In genomic region chr2:198424112-198424511, GRCh38 we compare ENCODE assay signal across 31 cellular contexts.
DNase-seq lines count a peak whose midpoint lies in the region; ATAC-seq lines count a peak whose summit lies in the region.
"Had no signal": no experiment of that assay in that cellular context is flagged by ENCODE, and none has a peak within 500 bp of the region (broad histone marks: within the 10 kb centered on the region; RNA-seq: fewer than 3 reads in every experiment).

No MANE protein-coding gene starts in this region.

- H3K27ac Mint-ChIP-seq in activated CD4-positive, alpha-beta T cell treated with anti-CD3 and anti-CD28 coated beads for 36 hours = no peak overlapping the region
- no peak overlapping the region for H3K27ac Mint-ChIP-seq in activated T-cell treated with anti-CD3 and anti-CD28 coated beads, Interleukin-2, amount 50 U/mL, for 24 hours
- peak overlapping the region; percentile 72 for H3K27ac Mint-ChIP-seq in activated naive CD8-positive, alpha-beta T cell treated with anti-CD3 and anti-CD28 coated beads, Interleukin-2, amount 50 U/mL, for 24 hours
- no peak overlapping the region for H3K27ac Mint-ChIP-seq in activated naive CD8-positive, alpha-beta T cell treated with anti-CD3 and anti-CD28 coated beads for 36 hours
- no peak overlapping the region for H3K27ac Mint-ChIP-seq in stimulated activated naive CD8-positive, alpha-beta T cell treated with anti-CD3 and anti-CD28 coated beads, Interleukin-15, amount 100 ng/mL, for 72 hours
- H3K27ac Mint-ChIP-seq: B cell; CD14-positive monocyte; CD4-positive, alpha-beta memory T cell; CD4-positive, alpha-beta T cell; CD4-positive, CD25-positive, alpha-beta regulatory T cell; CD8-positive, alpha-beta memory T cell; CD8-positive, alpha-beta T cell had no signal

- POLR2A ChIA-PET in activated CD4-positive, alpha-beta T cell treated with anti-CD3 and anti-CD28 coated beads for 36 hours (lab: Charles Lee) = no interaction called here

- no peak for DNase-seq in activated CD4-positive, alpha-beta T cell treated with anti-CD3 and anti-CD28 coated beads for 36 hours
- DNase-seq in activated CD4-positive, alpha-beta T cell treated with anti-CD3 and anti-CD28 coated beads, Interleukin-2, amount 50 U/mL, for 1 hour = no peak
- no peak for DNase-seq in activated T-cell treated with anti-CD3 and anti-CD28 coated beads, Interleukin-2, amount 50 U/mL, for 4 hours
- DNase-seq in activated T-cell treated with anti-CD3 and anti-CD28 coated beads, Interleukin-2, amount 50 U/mL, for 24 hours = no peak
- DNase-seq in activated naive CD8-positive, alpha-beta T cell treated with anti-CD3 and anti-CD28 coated beads, Interleukin-2, amount 50 U/mL, for 24 hours = no peak
- no peak for DNase-seq in activated naive CD8-positive, alpha-beta T cell treated with anti-CD3 and anti-CD28 coated beads for 36 hours
- no peak for DNase-seq in stimulated activated naive CD8-positive, alpha-beta T cell treated with anti-CD3 and anti-CD28 coated beads, Interleukin-15, Interleukin-2, amounts not matched to agents 100 U/mL and 50 U/mL, for 24 hours
- DNase-seq in stimulated activated naive CD8-positive, alpha-beta T cell treated with anti-CD3 and anti-CD28 coated beads, Interleukin-15, amount 100 ng/mL, for 72 hours = no peak
- DNase-seq: 8988T; ACHN; AML-193; BE2C; C1 segment of cervical spinal cord; Caco-2; Calu3; CD4-positive, alpha-beta memory T cell; CD4-positive, alpha-beta T cell; CD4-positive, CD25-positive, alpha-beta regulatory T cell; CD8-positive, alpha-beta memory T cell; CD8-positive, alpha-beta T cell; COR-L47; DMS 273 treated with DMSO at 0.1 percent for 48 hours; DMS153; DMS53; DMS79; DMS79 treated with DMSO at 0.1 percent for 48 hours; DND-41; EL had no signal

- no peaks in the 10 kb centered on the region for H3K36me3 Mint-ChIP-seq in activated CD4-positive, alpha-beta T cell treated with anti-CD3 and anti-CD28 coated beads for 36 hours (ENCODE audit: low read depth)
- no peaks in the 10 kb centered on the region for H3K36me3 Mint-ChIP-seq in activated T-cell treated with anti-CD3 and anti-CD28 coated beads, Interleukin-2, amount 50 U/mL, for 4 hours (ENCODE audit: insufficient read depth)
- no peaks in the 10 kb centered on the region for H3K36me3 Mint-ChIP-seq in activated T-cell treated with anti-CD3 and anti-CD28 coated beads, Interleukin-2, amount 50 U/mL, for 24 hours (ENCODE audit: low read depth)
- H3K36me3 Mint-ChIP-seq in activated naive CD8-positive, alpha-beta T cell treated with anti-CD3 and anti-CD28 coated beads, Interleukin-2, amount 50 U/mL, for 24 hours (ENCODE audit: low read depth) = no peaks in the 10 kb centered on the region
- peaks cover 3% of the 10 kb centered on the region for H3K36me3 Mint-ChIP-seq in activated naive CD8-positive, alpha-beta T cell treated with anti-CD3 and anti-CD28 coated beads for 36 hours
- H3K36me3 Mint-ChIP-seq: CD14-positive monocyte; CD4-positive, alpha-beta memory T cell; CD4-positive, CD25-positive, alpha-beta regulatory T cell; CD8-positive, alpha-beta memory T cell; CD8-positive, alpha-beta T cell had no signal

- no peaks in the 10 kb centered on the region for H3K9me3 Mint-ChIP-seq in activated CD4-positive, alpha-beta T cell treated with anti-CD3 and anti-CD28 coated beads for 36 hours (ENCODE audit: low read depth)
- H3K9me3 Mint-ChIP-seq in activated T-cell treated with anti-CD3 and anti-CD28 coated beads, Interleukin-2, amount 50 U/mL, for 4 hours = no peaks in the 10 kb centered on the region
- no peaks in the 10 kb centered on the region for H3K9me3 Mint-ChIP-seq in activated T-cell treated with anti-CD3 and anti-CD28 coated beads, Interleukin-2, amount 50 U/mL, for 24 hours
- H3K9me3 Mint-ChIP-seq in activated naive CD8-positive, alpha-beta T cell treated with anti-CD3 and anti-CD28 coated beads, Interleukin-2, amount 50 U/mL, for 24 hours = no peaks in the 10 kb centered on the region
- H3K9me3 Mint-ChIP-seq in activated naive CD8-positive, alpha-beta T cell treated with anti-CD3 and anti-CD28 coated beads for 36 hours = peaks cover 9% of the 10 kb centered on the region
- H3K9me3 Mint-ChIP-seq in stimulated activated naive CD8-positive, alpha-beta T cell treated with anti-CD3 and anti-CD28 coated beads, Interleukin-15, amount 100 ng/mL, for 72 hours = no peaks in the 10 kb centered on the region
- H3K9me3 Mint-ChIP-seq: CD4-positive, alpha-beta T cell; CD8-positive, alpha-beta memory T cell; CD8-positive, alpha-beta T cell had no signal

- H3K4me1 Mint-ChIP-seq in activated CD4-positive, alpha-beta T cell treated with anti-CD3 and anti-CD28 coated beads for 36 hours = peaks cover 3% of the 10 kb centered on the region
- H3K4me1 Mint-ChIP-seq in activated T-cell treated with anti-CD3 and anti-CD28 coated beads, Interleukin-2, amount 50 U/mL, for 4 hours (ENCODE audit: low read depth) = no peaks in the 10 kb centered on the region
- peaks cover 6% of the 10 kb centered on the region for H3K4me1 Mint-ChIP-seq in activated T-cell treated with anti-CD3 and anti-CD28 coated beads, Interleukin-2, amount 50 U/mL, for 24 hours (ENCODE audit: low read depth)
- H3K4me1 Mint-ChIP-seq in activated naive CD8-positive, alpha-beta T cell treated with anti-CD3 and anti-CD28 coated beads, Interleukin-2, amount 50 U/mL, for 24 hours = peaks cover 8% of the 10 kb centered on the region
- H3K4me1 Mint-ChIP-seq in activated naive CD8-positive, alpha-beta T cell treated with anti-CD3 and anti-CD28 coated beads for 36 hours = peaks cover 8% of the 10 kb centered on the region
- peaks cover 7% of the 10 kb centered on the region for H3K4me1 Mint-ChIP-seq in stimulated activated naive CD8-positive, alpha-beta T cell treated with anti-CD3 and anti-CD28 coated beads, Interleukin-15, amount 100 ng/mL, for 72 hours
- H3K4me1 Mint-ChIP-seq: B cell; CD14-positive monocyte; CD4-positive, alpha-beta memory T cell; CD4-positive, CD25-positive, alpha-beta regulatory T cell; CD8-positive, alpha-beta memory T cell had no signal

- intact Hi-C loops in activated CD4-positive, alpha-beta T cell treated with anti-CD3 and anti-CD28 coated beads for 36 hours (cut with DNase I, micrococcal nuclease) = no loop called here

- peaks cover 5% of the 10 kb centered on the region for H3K27me3 Mint-ChIP-seq in activated CD4-positive, alpha-beta T cell treated with anti-CD3 and anti-CD28 coated beads for 36 hours
- no peaks in the 10 kb centered on the region for H3K27me3 Mint-ChIP-seq in activated T-cell treated with anti-CD3 and anti-CD28 coated beads, Interleukin-2, amount 50 U/mL, for 4 hours (ENCODE audit: low read depth)
- no peaks in the 10 kb centered on the region for H3K27me3 Mint-ChIP-seq in activated T-cell treated with anti-CD3 and anti-CD28 coated beads, Interleukin-2, amount 50 U/mL, for 24 hours
- peaks cover 11% of the 10 kb centered on the region for H3K27me3 Mint-ChIP-seq in activated naive CD8-positive, alpha-beta T cell treated with anti-CD3 and anti-CD28 coated beads, Interleukin-2, amount 50 U/mL, for 24 hours
- H3K27me3 Mint-ChIP-seq in activated naive CD8-positive, alpha-beta T cell treated with anti-CD3 and anti-CD28 coated beads for 36 hours = peaks cover 4% of the 10 kb centered on the region
- peaks cover 7% of the 10 kb centered on the region for H3K27me3 Mint-ChIP-seq in stimulated activated naive CD8-positive, alpha-beta T cell treated with anti-CD3 and anti-CD28 coated beads, Interleukin-15, amount 100 ng/mL, for 72 hours
- H3K27me3 Mint-ChIP-seq: B cell; CD4-positive, alpha-beta memory T cell; CD4-positive, CD25-positive, alpha-beta regulatory T cell; CD8-positive, alpha-beta memory T cell had no signal

- no peak overlapping the region for H3K4me3 Mint-ChIP-seq in activated CD4-positive, alpha-beta T cell treated with anti-CD3 and anti-CD28 coated beads for 36 hours
- no peak overlapping the region for H3K4me3 Mint-ChIP-seq in activated T-cell treated with anti-CD3 and anti-CD28 coated beads, Interleukin-2, amount 50 U/mL, for 4 hours
- no peak overlapping the region for H3K4me3 Mint-ChIP-seq in activated T-cell treated with anti-CD3 and anti-CD28 coated beads, Interleukin-2, amount 50 U/mL, for 24 hours
- H3K4me3 Mint-ChIP-seq in activated naive CD8-positive, alpha-beta T cell treated with anti-CD3 and anti-CD28 coated beads, Interleukin-2, amount 50 U/mL, for 24 hours = no peak overlapping the region
- H3K4me3 Mint-ChIP-seq in activated naive CD8-positive, alpha-beta T cell treated with anti-CD3 and anti-CD28 coated beads for 36 hours = no peak overlapping the region
- H3K4me3 Mint-ChIP-seq in stimulated activated naive CD8-positive, alpha-beta T cell treated with anti-CD3 and anti-CD28 coated beads, Interleukin-15, amount 100 ng/mL, for 72 hours = no peak overlapping the region
- H3K4me3 Mint-ChIP-seq: B cell; CD14-positive monocyte; CD4-positive, alpha-beta memory T cell; CD4-positive, alpha-beta T cell; CD4-positive, CD25-positive, alpha-beta regulatory T cell; CD8-positive, alpha-beta memory T cell; CD8-positive, alpha-beta T cell had no signal

- peak; percentile 53 for ATAC-seq in activated CD4-positive, alpha-beta T cell treated with anti-CD3 and anti-CD28 coated beads for 36 hours
- peak; percentile 50 to 62 for ATAC-seq in activated T-cell treated with anti-CD3 and anti-CD28 coated beads, Interleukin-2, amount 50 U/mL, for 4 hours
- peak; percentile 71 for ATAC-seq in activated naive CD8-positive, alpha-beta T cell treated with anti-CD3 and anti-CD28 coated beads, Interleukin-2, amount 50 U/mL, for 24 hours
- peak; percentile 75 for ATAC-seq in stimulated activated naive CD8-positive, alpha-beta T cell treated with anti-CD3 and anti-CD28 coated beads, Interleukin-15, Interleukin-2, amounts not matched to agents 100 U/mL and 50 U/mL, for 24 hours
- no peak for ATAC-seq in stimulated activated naive CD8-positive, alpha-beta T cell treated with anti-CD3 and anti-CD28 coated beads, Interleukin-15, amount 100 ng/mL, for 72 hours
- ATAC-seq: A549; CD8-positive, alpha-beta T cell had no signal

- CTCF ChIA-PET in activated CD4-positive, alpha-beta T cell treated with anti-CD3 and anti-CD28 coated beads for 36 hours (lab: Charles Lee) = no interaction called here
